ENCODE assay signal across 8 cellular contexts in genomic region chr14:64703393-64704144, GRCh38. TPM values are rescaled to one million over a fixed set of nuclear protein-coding genes. Genes with fewer than 3 reads are reported as not detected.
DNase-seq lines count a peak whose midpoint lies in the region; ATAC-seq and TF ChIP-seq lines count a peak whose summit lies in the region.

No MANE protein-coding gene starts in this region.

- H3K4me3 ChIP-seq in AG04450 (ENCODE audit: low read depth, low read length) (peak overlapping the region; percentile 77), colonic mucosa (peak overlapping the region; percentile 69)

- no peaks in the 10 kb centered on the region; the same call in 1 of the 2 replicates for H3K9me3 ChIP-seq in AG04450 (ENCODE audit: control insufficient read depth, insufficient read depth, low read length)
- H3K9me3 ChIP-seq in colonic mucosa: no peaks in the 10 kb centered on the region

- H3K27me3 ChIP-seq in AG04450 (ENCODE audit: control insufficient read depth, insufficient read depth, low read length) (peaks cover 41% of the 10 kb centered on the region), colonic mucosa (no peaks in the 10 kb centered on the region)

- peak overlapping the region; percentile 64 to 91 for H3K9ac ChIP-seq in colonic mucosa (ENCODE audit: low read depth in 2 of 2, low read length in 2 of 2)

- H3K4me3 Mint-ChIP-seq in IgD-negative memory B cell: peak overlapping the region; percentile 51 to 91 (median 76)
- H3K4me3 Mint-ChIP-seq in naive thymus-derived CD8-positive, alpha-beta T cell: peak overlapping the region; percentile 56 to 81 (median 74)

- H3K27ac Mint-ChIP-seq in IgD-negative memory B cell: peak overlapping the region in 1 of 3 donors; percentile 75
- H3K27ac Mint-ChIP-seq in naive thymus-derived CD8-positive, alpha-beta T cell: peak overlapping the region in 2 of 10 donors; percentile 17 to 65

- H3K36me3 ChIP-seq in colonic mucosa: no peaks in the 10 kb centered on the region

- CTCF ChIA-PET in AG04450 (lab: Charles Lee): interaction anchor here (0.6 to 0.8 kb wide), 2 partner anchors 9 to 361 kb away, joined by 3 to 5 read pairs; no protein-coding TSS in a partner anchor

- intact Hi-C loops in colonic mucosa (cut with DNase I): no loop called here

- no peaks in the 10 kb centered on the region for H3K36me3 Mint-ChIP-seq in IgD-negative memory B cell
- H3K36me3 Mint-ChIP-seq in naive thymus-derived CD8-positive, alpha-beta T cell: peaks cover 0 to 5% (median 0%) of the 10 kb centered on the region in 3 donors

- DNase-seq in AG04450 (ENCODE audit: low read depth, low spot score) (no peak), colonic mucosa (no peak), EL (no peak), NCI-H187 treated with DMSO at 0.1 percent for 48 hours (lab: John Stamatoyannopoulos, UW) (no peak), ecto neural progenitor cell (ENCODE audit: low spot score) (no peak), SKM-1 (lab: John Stamatoyannopoulos, UW; ENCODE audit: unreplicated experiment) (no peak)
- no peak for DNase-seq in naive thymus-derived CD8-positive, alpha-beta T cell

- H3K4me1 ChIP-seq in colonic mucosa: peaks cover 17% of the 10 kb centered on the region

- POLR2A ChIA-PET in AG04450 (lab: Yijun Ruan, JAX): interaction anchor here (0.6 to 1.6 kb wide), 5 partner anchors 9 to 120 kb away, joined by 3 to 12 read pairs (median 5); no protein-coding TSS in a partner anchor
- POLR2A ChIA-PET in naive thymus-derived CD8-positive, alpha-beta T cell (lab: Charles Lee): no interaction called here

- no peak overlapping the region for H3K27ac ChIP-seq in AG04450 (ENCODE audit: low read depth, low read length)
- H3K27ac ChIP-seq in colonic mucosa: peak overlapping the region; percentile 84

- H3K4me1 Mint-ChIP-seq in IgD-negative memory B cell: peaks cover 10 to 36% (median 28%) of the 10 kb centered on the region in 3 donors
- H3K4me1 Mint-ChIP-seq in naive thymus-derived CD8-positive, alpha-beta T cell: peaks cover 10 to 61% (median 33%) of the 10 kb centered on the region in 4 donors

- no peaks in the 10 kb centered on the region for H3K9me3 Mint-ChIP-seq in IgD-negative memory B cell
- no peaks in the 10 kb centered on the region for H3K9me3 Mint-ChIP-seq in naive thymus-derived CD8-positive, alpha-beta T cell

- peak in 1 of 2 donors; percentile 17 for ATAC-seq in naive thymus-derived CD8-positive, alpha-beta T cell

- TF ChIP-seq CTCF in AG04450 (IDR thresholded peaks at IDR 0.05; ENCODE audit: low read depth, low read length): no peak
- no peak for TF ChIP-seq CTCF in colonic mucosa (IDR thresholded peaks at IDR 0.05)

- peaks cover 50% of the 10 kb centered on the region for H3K27me3 Mint-ChIP-seq in IgD-negative memory B cell
- H3K27me3 Mint-ChIP-seq in naive thymus-derived CD8-positive, alpha-beta T cell: peaks cover 26 to 77% (median 53%) of the 10 kb centered on the region in 5 donors

RNA-seq across cellular contexts. Expression of gene PLEKHG3, which starts 0.7 kb away (rescaled TPM):
- polyA plus RNA-seq in AG04450 (2011; rRNA removed): 6.4 and 6.6 TPM in 2 replicates
- 8.1 and 12.0 TPM in 2 replicates for polyA minus RNA-seq in AG04450 (2011; rRNA and poly(A)+ RNA removed)
- polyA plus RNA-seq in IgD-negative memory B cell: 4.7 TPM
- 100 to 1,000 TPM in 1 of 2 donors, 10 to 100 TPM in 1; 78.8 to 106 TPM for total RNA-seq in colonic mucosa
- total RNA-seq in naive thymus-derived CD8-positive, alpha-beta T cell: 1 to 10 TPM in 1 of 2 experiments, under 1 TPM in 1; 0.55 to 1.4 TPM
- 10 to 100 TPM in 1 of 3 donors, 1 to 10 TPM in 2; 1.2 to 12.2 (median 1.6) TPM for polyA plus RNA-seq in naive thymus-derived CD8-positive, alpha-beta T cell
